In the genomic region with DNA sequence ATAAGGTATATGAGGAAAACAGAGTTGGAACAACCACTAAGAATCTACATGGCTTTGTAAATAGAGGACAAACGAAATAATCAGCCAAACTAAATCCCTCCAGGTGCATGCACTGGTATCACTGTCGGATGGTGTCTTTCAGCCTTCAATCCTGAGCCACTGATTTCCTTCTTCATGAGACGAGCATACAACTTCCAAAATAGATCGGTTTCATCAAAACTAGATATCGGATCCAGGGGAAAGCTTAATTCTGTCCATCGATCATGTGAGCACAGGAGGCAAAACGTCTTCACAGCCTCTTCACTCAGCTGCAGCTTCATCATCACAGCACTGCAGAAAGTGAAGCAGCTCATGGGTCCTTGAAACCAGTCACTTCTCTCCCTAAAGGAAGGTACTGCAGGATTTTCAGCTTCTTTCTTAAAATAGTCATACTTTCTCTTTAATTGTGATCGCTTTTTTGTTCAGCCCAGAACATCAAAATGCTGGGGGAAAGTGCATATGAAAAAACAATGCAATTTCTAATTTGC, we compare ENCODE assay signal across 23 cellular contexts.
DNase-seq lines count a peak whose midpoint lies in the region; ATAC-seq, FAIRE-seq and TF ChIP-seq lines count a peak whose summit lies in the region.
"Had no signal": no experiment of that assay in that cellular context is flagged by ENCODE, and none has a peak within 500 bp of the region (broad histone marks: within the 10 kb centered on the region; RNA-seq: fewer than 3 reads in every experiment).

No MANE protein-coding gene starts in this region.

- H3K23me2 ChIP-seq in H1 (ENCODE audit: low read depth, low read length): peaks cover 2% of the 10 kb centered on the region; the same call in 1 of the 2 replicates

- H3K27me3 ChIP-seq in H1 (replicated peaks in 1 of 4; ENCODE audit: control insufficient read depth in 3 of 4, extremely low read depth in 1 of 4, insufficient read depth in 3 of 4, low read length in 3 of 4) (no peaks in the 10 kb centered on the region), gastrocnemius medialis (no peaks in the 10 kb centered on the region)
- H3K27me3 ChIP-seq: left lung had no signal

- H3K56ac ChIP-seq in H1 (replicated peaks; ENCODE audit: insufficient read length, low read depth, low read length): no peak overlapping the region

- POLR2A ChIA-PET in H1 (lab: Charles Lee; ENCODE audit: partially characterized antibody): interaction anchor here (0.8 kb wide), 1 partner anchor 12 kb away, joined by 3 read pairs; no protein-coding TSS in a partner anchor

- no peak overlapping the region for H2BK5ac ChIP-seq in H1 (ENCODE audit: low read depth, low read length)

- H3K4ac ChIP-seq in H1 (replicated peaks; ENCODE audit: insufficient read length, low read depth, low read length): no peak overlapping the region

- no peak overlapping the region for H3K9ac ChIP-seq in H1 (replicated peaks in 1 of 4; ENCODE audit: extremely low read depth in 1 of 4, low read depth in 3 of 4, low read length in 3 of 4)

- H3K27me3 Mint-ChIP-seq in activated naive CD8-positive, alpha-beta T cell treated with anti-CD3 and anti-CD28 coated beads, Interleukin-2, amount 50 U/mL, for 24 hours: no peaks in the 10 kb centered on the region
- H3K27me3 Mint-ChIP-seq in activated naive CD8-positive, alpha-beta T cell treated with anti-CD3 and anti-CD28 coated beads for 36 hours: no peaks in the 10 kb centered on the region
- H3K27me3 Mint-ChIP-seq: activated naive CD8-positive, alpha-beta T cell had no signal

- in situ Hi-C loops in gastrocnemius medialis (cut with MboI; ENCODE audit: low sequenced_read_pairs in 4 of 4): no loop called here

- no peak overlapping the region for H3K4me3 ChIP-seq in H1 (ENCODE audit: extremely low read depth in 1 of 4, insufficient read depth in 2 of 4, low read depth in 3 of 4, low read length in 4 of 4)
- peak overlapping the region in 3 of 4 donors; percentile 11 to 35 (median 34) for H3K4me3 ChIP-seq in gastrocnemius medialis
- H3K4me3 ChIP-seq: A549, left lung, mucosa of descending colon, SK-N-MC had no signal

- H3K4me3 Mint-ChIP-seq in activated naive CD8-positive, alpha-beta T cell treated with anti-CD3 and anti-CD28 coated beads, Interleukin-2, amount 50 U/mL, for 24 hours: no peak overlapping the region
- no peak overlapping the region for H3K4me3 Mint-ChIP-seq in activated naive CD8-positive, alpha-beta T cell treated with anti-CD3 and anti-CD28 coated beads for 36 hours

- ATAC-seq in activated naive CD8-positive, alpha-beta T cell treated with anti-CD3 and anti-CD28 coated beads, Interleukin-2, amount 50 U/mL, for 24 hours: no peak
- no peak for ATAC-seq in gastrocnemius medialis
- ATAC-seq: A549, mucosa of descending colon had no signal

- FAIRE-seq in H1 (lab: Jason Lieb, UNC) (peak; percentile 73), frontal cortex (lab: Jason Lieb, UNC) (no peak)
- FAIRE-seq: A549, RCC 7860 had no signal

- WGBS in H1 (ENCODE audit: extremely low coverage in 1 of 2, insufficient coverage in 1 of 2, insufficient read length in 1 of 2, insufficient replicate concordance in 2 of 2, low coverage in 1 of 2, low lambda C conversion rate in 2 of 2, missing lambda C conversion rate in 1 of 2), 2 experiments: 79% methylated on average over 8 of the region's 8 CpGs; no CpG with 5 or more reads in 1 of the 2 experiments

- H2AK5ac ChIP-seq in H1 (ENCODE audit: low read depth, low read length): no peak overlapping the region

- H3K4me1 ChIP-seq in H1 (replicated peaks in 1 of 4; ENCODE audit: control insufficient read depth in 3 of 4, insufficient read depth in 4 of 4, low read length in 3 of 4) (peaks cover 0 to 4% (median under 1%) of the 10 kb centered on the region in 4 experiments; a peak in 2 of 7 replicates), gastrocnemius medialis (no peaks in the 10 kb centered on the region)
- H3K4me1 ChIP-seq: A549 had no signal

- no peak overlapping the region for H2AFZ ChIP-seq in H1 (ENCODE audit: low read length)

- no peak overlapping the region for H2BK120ac ChIP-seq in H1 (replicated peaks; ENCODE audit: low read depth, low read length)

- no peak overlapping the region for H2BK20ac ChIP-seq in H1 (ENCODE audit: low read length)

- peaks cover 4% of the 10 kb centered on the region for H3K36me3 Mint-ChIP-seq in activated naive CD8-positive, alpha-beta T cell treated with anti-CD3 and anti-CD28 coated beads, Interleukin-2, amount 50 U/mL, for 24 hours (ENCODE audit: low read depth)
- peaks cover 2% of the 10 kb centered on the region for H3K36me3 Mint-ChIP-seq in activated naive CD8-positive, alpha-beta T cell treated with anti-CD3 and anti-CD28 coated beads for 36 hours

- no peak overlapping the region; a peak in 1 of 4 replicates for H3K4me2 ChIP-seq in H1 (ENCODE audit: insufficient read depth in 1 of 2, low read depth in 2 of 2, low read length in 2 of 2)
- H3K4me2 ChIP-seq: A549 had no signal

- H3K4me1 Mint-ChIP-seq in activated naive CD8-positive, alpha-beta T cell treated with anti-CD3 and anti-CD28 coated beads, Interleukin-2, amount 50 U/mL, for 24 hours: peaks cover 14% of the 10 kb centered on the region
- peaks cover 9% of the 10 kb centered on the region for H3K4me1 Mint-ChIP-seq in activated naive CD8-positive, alpha-beta T cell treated with anti-CD3 and anti-CD28 coated beads for 36 hours

- no peak overlapping the region for H4K5ac ChIP-seq in H1 (ENCODE audit: insufficient read length, low read depth, low read length)

- no peaks in the 10 kb centered on the region for H3K36me3 ChIP-seq in KOPT-K1 (ENCODE audit: insufficient read depth, low read length)
- H3K36me3 ChIP-seq in H1 (ENCODE audit: control insufficient read depth in 2 of 4, insufficient read depth in 4 of 4, low read length in 3 of 4): no peaks in the 10 kb centered on the region; a peak in 1 of 8 replicates
- no peaks in the 10 kb centered on the region for H3K36me3 ChIP-seq in gastrocnemius medialis
- H3K36me3 ChIP-seq: left lung had no signal

- H3K9me3 Mint-ChIP-seq in activated naive CD8-positive, alpha-beta T cell treated with anti-CD3 and anti-CD28 coated beads, Interleukin-2, amount 50 U/mL, for 24 hours: no peaks in the 10 kb centered on the region
- H3K9me3 Mint-ChIP-seq in activated naive CD8-positive, alpha-beta T cell treated with anti-CD3 and anti-CD28 coated beads for 36 hours: no peaks in the 10 kb centered on the region

- H3K23ac ChIP-seq in H1 (ENCODE audit: insufficient read length): no peak overlapping the region

- CTCF ChIA-PET in H1 (lab: Charles Lee; ENCODE audit: partially characterized antibody): interaction anchor here (0.5 to 3.5 kb wide), 3 partner anchors 15 to 107 kb away, joined by 3 to 17 read pairs (median 3); no protein-coding TSS in a partner anchor

- peak overlapping the region; percentile 57 for H3K27ac Mint-ChIP-seq in activated naive CD8-positive, alpha-beta T cell treated with anti-CD3 and anti-CD28 coated beads, Interleukin-2, amount 50 U/mL, for 24 hours
- no peak overlapping the region for H3K27ac Mint-ChIP-seq in activated naive CD8-positive, alpha-beta T cell treated with anti-CD3 and anti-CD28 coated beads for 36 hours

- H4K91ac ChIP-seq in H1 (replicated peaks; ENCODE audit: insufficient read length, low read length): no peak overlapping the region

- peaks cover 0 to 3% of the 10 kb centered on the region in 2 experiments for H4K20me1 ChIP-seq in H1 (replicated peaks in 1 of 2; ENCODE audit: control insufficient read depth in 1 of 2, insufficient read depth in 2 of 2, low read length in 2 of 2)

- H3K14ac ChIP-seq in H1 (ENCODE audit: insufficient read length): no peak overlapping the region

- DNase-seq in activated naive CD8-positive, alpha-beta T cell treated with anti-CD3 and anti-CD28 coated beads, Interleukin-2, amount 50 U/mL, for 24 hours: no peak
- no peak for DNase-seq in activated naive CD8-positive, alpha-beta T cell treated with anti-CD3 and anti-CD28 coated beads for 36 hours
- no peak for DNase-seq in H1 (ENCODE audit: low read depth in 1 of 2, low spot score in 2 of 2)
- no peak for DNase-seq in gastrocnemius medialis
- no peak for DNase-seq in SIG-M5 treated with dmso at 0.1 percent for 504 hours (lab: John Stamatoyannopoulos, UW; ENCODE audit: unreplicated experiment)
- no peak for DNase-seq in NCI-H2227 (lab: John Stamatoyannopoulos, UW; ENCODE audit: unreplicated experiment)
- DNase-seq in frontal cortex (ENCODE audit: low spot score in 2 of 2): no peak
- DNase-seq: activated CD4-positive, CD25-positive, alpha-beta regulatory T cell treated with anti-CD3 and anti-CD28 coated beads, Interleukin-2, amount 50 U/mL, for 72 hours; Calu3; effector CD8-positive, alpha-beta T cell; GOT3; left lung; mucosa of descending colon; NCI-H1105; NCI-H2081; NCI-H446; NK-92 treated with Interleukin-12 subunit alpha and Interleukin-12 subunit beta, amount 100 ng/mL, for 24 hours; posterior cingulate gyrus had no signal

- H4K8ac ChIP-seq in H1 (ENCODE audit: extremely low read depth, insufficient read depth, low read length): no peak overlapping the region

- H3K79me2 ChIP-seq in H1 (ENCODE audit: control insufficient read depth in 1 of 2, insufficient read depth in 2 of 2, low read length in 2 of 2): no peaks in the 10 kb centered on the region

- H3K79me1 ChIP-seq in H1 (ENCODE audit: low read depth, low read length): no peaks in the 10 kb centered on the region

- intact Hi-C loops in gastrocnemius medialis (cut with DNase I; ENCODE audit: low total_unique reads): no loop called here

- H3K18ac ChIP-seq in H1 (ENCODE audit: extremely low read depth, low read length): no peak overlapping the region

- no peak overlapping the region for H2BK12ac ChIP-seq in H1 (ENCODE audit: low read depth, low read length)

- no peak for TF ChIP-seq RAD21 in H1 (IDR thresholded peaks at IDR 0.05 in 1 of 2, conservative IDR thresholded peaks at IDR 0.05 in 1 of 2; ENCODE audit: low read depth in 2 of 2, low read length in 2 of 2)

- TF ChIP-seq CTCF in H1 (IDR thresholded peaks at IDR 0.05; ENCODE audit: control extremely low read depth in 1 of 3, insufficient read depth in 1 of 3, low read depth in 1 of 3, low read length in 3 of 3) (no peak), gastrocnemius medialis (IDR thresholded peaks at IDR 0.05 in 4 of 5, conservative IDR thresholded peaks at IDR 0.05 in 1 of 5) (no peak)

- H2BK15ac ChIP-seq in H1 (ENCODE audit: low read length): no peak overlapping the region

- H3K9me3 ChIP-seq in KOPT-K1 (ENCODE audit: insufficient read depth, low read length, poor library complexity, severe bottlenecking): no peaks in the 10 kb centered on the region
- H3K9me3 ChIP-seq in H1 (ENCODE audit: insufficient read depth in 2 of 2, low read depth in 1 of 2, low read length in 1 of 2): no peaks in the 10 kb centered on the region
- no peaks in the 10 kb centered on the region for H3K9me3 ChIP-seq in gastrocnemius medialis
- H3K9me3 ChIP-seq: A549, left lung, mucosa of descending colon had no signal

- no peak for TF ChIP-seq EP300 in H1 (IDR thresholded peaks at IDR 0.05; ENCODE audit: borderline replicate concordance in 1 of 2, low read depth in 2 of 2, low read length in 2 of 2)

- TF ChIP-seq POLR2A in H1 (IDR thresholded peaks at IDR 0.05; ENCODE audit: control extremely low read depth in 1 of 2, low read depth in 2 of 2, low read length in 2 of 2): no peak
- no peak for TF ChIP-seq POLR2A in gastrocnemius medialis (IDR thresholded peaks at IDR 0.05)

- H3K27ac ChIP-seq in KOPT-K1 (ENCODE audit: low read depth, low read length, poor library complexity, severe bottlenecking) (peak overlapping the region; percentile 81), H1 (ENCODE audit: low read depth, low read length) (no peak overlapping the region), gastrocnemius medialis (peak overlapping the region in 1 of 4 donors; percentile 0)
- H3K27ac ChIP-seq: A549, left lung, SK-N-MC had no signal

Comparison
In these comparisons a context has a peak if more than half of its experiments do, and no peak if none do; other contexts are left out.
1. H3K4me3 ChIP-seq: peak in gastrocnemius medialis (3 of 4); none in H1 (0 of 4).